Comparison of ENCODE assay signal across 32 cellular contexts in genomic region chr3:110210261-110210660, GRCh38.
"Had no signal": no experiment of that assay in that cellular context is flagged by ENCODE, and none has a peak within 500 bp of the region (broad histone marks: within the 10 kb centered on the region; RNA-seq: fewer than 3 reads in every experiment).

No MANE protein-coding gene starts in this region.

- H3K9me3 ChIP-seq: adrenal gland, ascending aorta, body of pancreas had no signal

- DNase-seq: activated effector memory CD4-positive, alpha-beta T cell treated with anti-CD3 and anti-CD28 coated beads, Interleukin-2, amount 50 U/mL, for 16 hours; activated effector memory CD4-positive, alpha-beta T cell treated with Interleukin-2 at 50 U/mL for 16 hours; activated gamma-delta T cell; activated gamma-delta T cell treated with Interleukin-2 at 50 U/mL for 16 hours; activated naive CD4-positive, alpha-beta T cell; activated naive CD4-positive, alpha-beta T cell treated with anti-CD3 and anti-CD28 coated beads for 36 hours; activated naive CD4-positive, alpha-beta T cell treated with anti-CD3 and anti-CD28 coated beads, Interleukin-2, amount 10 ng/mL, durations not matched to agents 7 days and 5 days; activated naive CD4-positive, alpha-beta T cell treated with anti-CD3 and anti-CD28 coated beads, Interleukin-2, amount 50 U/mL, for 16 hours; activated naive CD4-positive, alpha-beta T cell treated with Interleukin-2 at 50 U/mL for 16 hours; activated naive CD8-positive, alpha-beta T cell treated with anti-CD3 and anti-CD28 coated beads for 36 hours; activated naive CD8-positive, alpha-beta T cell treated with anti-CD3 and anti-CD28 coated beads, Interleukin-2, amount 10 ng/mL, durations not matched to agents 7 days and 5 days; activated naive CD8-positive, alpha-beta T cell treated with anti-CD3 and anti-CD28 coated beads, Interleukin-2, amount 50 U/mL, for 24 hours; activated T-cell treated with anti-CD3 and anti-CD28 coated beads, Interleukin-2, amount 50 U/mL, for 1 hour; activated T-cell treated with anti-CD3 and anti-CD28 coated beads, Interleukin-2, amount 50 U/mL, for 24 hours; activated T-cell treated with anti-CD3 and anti-CD28 coated beads, Interleukin-2, amount 50 U/mL, for 4 hours; activated T-cell treated with anti-CD3 and anti-CD28 coated beads, Interleukin-2, amount 50 U/mL, for 48 hours; activated T-cell treated with anti-CD3 and anti-CD28 coated beads, Interleukin-2, amount 50 U/mL, for 72 hours; adrenal gland; amniotic stem cell; amygdala; anterior cingulate cortex; aorta; body of pancreas; brain microvascular endothelial cell; caudate nucleus; central memory CD4-positive, alpha-beta T cell; cerebellar nuclear complex had no signal

- H3K27ac ChIP-seq: adrenal gland, ascending aorta, body of pancreas, brain microvascular endothelial cell, breast epithelium, cardiac muscle cell had no signal

- ATAC-seq: activated naive CD4-positive, alpha-beta T cell treated with anti-CD3 and anti-CD28 coated beads, Interleukin-2, amount 50 U/mL, for 72 hours; activated naive CD8-positive, alpha-beta T cell treated with anti-CD3 and anti-CD28 coated beads, Interleukin-2, amount 50 U/mL, for 24 hours; activated T-cell treated with anti-CD3 and anti-CD28 coated beads, Interleukin-2, amount 50 U/mL, for 4 hours; activated T-cell treated with anti-CD3 and anti-CD28 coated beads, Interleukin-2, amount 50 U/mL, for 72 hours; activated T-helper 17 cell treated with anti-CD3 and anti-CD28 coated beads, Interleukin-2, amount 50 U/mL, for 72 hours; body of pancreas had no signal

- H3K4me3 ChIP-seq: adrenal gland, ascending aorta, body of pancreas, breast epithelium, cardiac muscle cell had no signal

- H3K27me3 ChIP-seq: adrenal gland, ascending aorta, body of pancreas, brain microvascular endothelial cell, breast epithelium, cardiac muscle cell had no signal

- H3K36me3 ChIP-seq: adrenal gland, ascending aorta, brain microvascular endothelial cell, breast epithelium, cardiac muscle cell had no signal

- H3K4me1 ChIP-seq: adrenal gland, ascending aorta, body of pancreas, breast epithelium had no signal
